Comparison of ENCODE assay signal across 10 cellular contexts in the genomic region with DNA sequence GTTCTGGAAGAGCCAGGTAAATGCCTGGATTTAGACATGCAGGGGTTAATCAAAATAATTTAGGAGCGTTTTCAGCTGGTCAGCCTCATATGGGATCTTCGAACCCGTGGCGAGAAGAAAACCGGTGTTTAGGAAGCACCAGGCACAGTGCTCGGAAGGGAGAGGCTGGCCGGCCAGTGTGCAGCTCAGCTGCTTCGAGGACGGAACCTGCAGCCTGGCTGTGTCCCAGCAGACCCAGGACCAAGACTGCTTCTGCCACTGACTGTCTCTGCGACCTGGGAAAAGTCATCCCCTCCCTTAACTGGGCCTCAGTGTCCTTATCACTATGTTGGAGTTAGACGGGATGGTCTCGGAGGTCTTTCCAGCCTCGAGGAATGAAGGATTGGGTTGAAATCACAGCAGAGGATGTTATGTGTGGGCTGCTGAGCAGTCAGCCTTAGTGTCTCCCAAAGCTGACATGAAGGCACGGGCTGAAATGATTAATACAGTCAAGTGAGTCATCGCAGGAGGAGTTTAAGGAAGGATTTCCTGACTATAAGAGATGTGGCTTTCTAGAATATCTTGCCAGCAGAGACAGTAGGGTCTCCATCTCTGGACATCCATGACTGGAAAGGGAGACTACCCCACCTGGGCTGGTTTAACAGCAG. TPM values are rescaled to one million over a fixed set of nuclear protein-coding genes. Genes with fewer than 3 reads are reported as not detected.
A peak's percentile ranks its signal among the peaks of the same experiment; 100 is the strongest.
DNase-seq lines count a peak whose midpoint lies in the region; ATAC-seq, FAIRE-seq and TF ChIP-seq lines count a peak whose summit lies in the region.
"Had no signal": no experiment of that assay in that cellular context is flagged by ENCODE, and none has a peak within 500 bp of the region (broad histone marks: within the 10 kb centered on the region; RNA-seq: fewer than 3 reads in every experiment).

No MANE protein-coding gene starts in this region.

- H3K4me1 ChIP-seq in K562 (replicated peaks in 1 of 2; ENCODE audit: control insufficient read depth in 2 of 2, insufficient read depth in 2 of 2, low read length in 2 of 2) (peaks cover 0 to 24% of the 10 kb centered on the region in 2 experiments; a peak in 3 of 5 replicates), left lung (peaks cover 5 to 10% of the 10 kb centered on the region in 2 donors)

- BruUV-seq in K562 (replicated peaks; lab: Mats Ljungman, UMichigan) = no TSS peak

- DNase-seq in AG10803 (ENCODE audit: low read depth) (peak; percentile 75), M059J (ENCODE audit: low read depth) (peak; percentile 83), K562 (ENCODE audit: extremely low read depth in 1 of 4, low spot score in 3 of 4) (peak in 1 of 4 experiments; percentile 23), left lung (no peak), NCI-H510A (lab: John Stamatoyannopoulos, UW) (no peak), NCI-H446 (lab: John Stamatoyannopoulos, UW) (no peak), NCI-H510A treated with DMSO at 0.1 percent for 48 hours (lab: John Stamatoyannopoulos, UW) (no peak)
- DNase-seq: activated CD4-positive, alpha-beta T cell treated with anti-CD3 and anti-CD28 coated beads for 1 hour had no signal

- H3K79me2 ChIP-seq in K562 (ENCODE audit: control insufficient read depth, insufficient read depth, low read length) = no peaks in the 10 kb centered on the region

- FAIRE-seq in K562 (lab: Jason Lieb, UNC) = peak; percentile 85

- CTCF ChIA-PET in K562 (lab: Yijun Ruan, JAX; ENCODE audit: low intra/inter-chr PET ratio) = no interaction called here

- no peak for TF ChIP-seq POLR2A in K562 (conservative IDR thresholded peaks at IDR 0.05)

- H3K4me3 ChIP-seq in AG10803 (ENCODE audit: low read length) = no peak overlapping the region
- H3K4me3 ChIP-seq in K562 = no peak overlapping the region
- no peak overlapping the region for H3K4me3 ChIP-seq in left lung

- TF ChIP-seq CTCF in AG10803 (conservative IDR thresholded peaks at IDR 0.05; ENCODE audit: low read length) (no peak), K562 (IDR thresholded peaks at IDR 0.05 in 2 of 3, conservative IDR thresholded peaks at IDR 0.05 in 1 of 3; ENCODE audit: insufficient read depth in 2 of 3, low read depth in 1 of 3, low read length in 3 of 3) (no peak), left lung (IDR thresholded peaks at IDR 0.05) (no peak)

- H2AFZ ChIP-seq in K562 (ENCODE audit: low read depth, low read length) = no peak overlapping the region

- TF ChIP-seq EP300 in K562 (IDR thresholded peaks at IDR 0.05; ENCODE audit: low read length) = no peak

- ATAC-seq in K562 (peak; percentile 19; the same call in 1 of the 3 replicates), left lung (peak; percentile 66), HG03135 (IDR thresholded peaks at IDR 0.05; ENCODE audit: unreplicated experiment) (no peak)

- H3K27ac ChIP-seq in K562 (ENCODE audit: extremely low read depth, low read depth, low read length) (no peak overlapping the region), left lung (no peak overlapping the region)

- H3K9ac ChIP-seq in K562 (ENCODE audit: insufficient read depth in 1 of 2, low read depth in 2 of 2, low read length in 2 of 2) = peak overlapping the region in 1 of 2 experiments; percentile 43; a peak in 2 of 4 replicates

- peaks cover 33% of the 10 kb centered on the region for H4K20me1 ChIP-seq in K562 (replicated peaks; ENCODE audit: control insufficient read depth, insufficient read depth, low read length)

- intact Hi-C loops in K562 (cut with micrococcal nuclease) = no loop called here
- intact Hi-C loops in left lung (cut with DNase I) = no loop called here

- in situ Hi-C loops in K562 (cut with MboI) = no loop called here

- H3K9me1 ChIP-seq in K562 (ENCODE audit: control insufficient read depth, insufficient read depth, low read length) = peaks cover 2% of the 10 kb centered on the region

- H3K27me3 ChIP-seq in K562 (ENCODE audit: control insufficient read depth in 2 of 2, insufficient read depth in 2 of 2, low read length in 2 of 2) = peaks cover 72 to 91% of the 10 kb centered on the region in 2 experiments
- H3K27me3 ChIP-seq in left lung = peaks cover 0 to 18% of the 10 kb centered on the region in 2 donors

- no peak for TF ChIP-seq RAD21 in K562 (CRISPR knock-in tag; conservative IDR thresholded peaks at IDR 0.05 in 1 of 2, IDR thresholded peaks at IDR 0.05 in 1 of 2)

- WGBS in K562 (ENCODE audit: insufficient coverage, low coverage, missing lambda C conversion rate) = under 1% methylated on average over 15 of the region's 15 CpGs

- no peak overlapping the region for H3K4me2 ChIP-seq in K562 (ENCODE audit: insufficient read depth, low read length)

- H3K9me3 ChIP-seq in K562 (replicated peaks; ENCODE audit: control insufficient read depth, insufficient read depth, low read depth, low read length) (no peaks in the 10 kb centered on the region), left lung (no peaks in the 10 kb centered on the region)

- H3K36me3 ChIP-seq in K562 (ENCODE audit: control insufficient read depth, insufficient read depth, low read length) (no peaks in the 10 kb centered on the region), left lung (no peaks in the 10 kb centered on the region)

- POLR2A ChIA-PET in K562 (lab: Yijun Ruan, JAX) = interaction anchor here (0.8 kb wide), 1 partner anchor 20 kb away, joined by 3 read pairs; no protein-coding TSS in a partner anchor

TF ChIP-seq in K562, 482 proteins besides CTCF, POLR2A, EP300 and RAD21 (continues in another document):
- TF ChIP-seq JUN (IDR thresholded peaks at IDR 0.05; ENCODE audit: borderline replicate concordance, low read depth, low read length) (peak; percentile 62; the same call in 1 of the 2 replicates), JUN (CRISPR knock-in tag; IDR thresholded peaks at IDR 0.05; ENCODE audit: borderline replicate concordance) (no peak)

RNA-seq across cellular contexts. Expression of gene PPFIA4, which starts 20.8 kb away (rescaled TPM):
- total RNA-seq in M059J (2014; rRNA removed; shearing (Covaris generic)) = 2.5 and 12.1 TPM in 2 replicates
- 88.7 and 176 TPM in 2 replicates for total RNA-seq in K562 (2011; cell fraction: chromatin; rRNA removed; ENCODE audit: low replicate concordance)
- 60.7 and 63.9 TPM in 2 replicates for total RNA-seq in K562 (2011; cell fraction: nucleolus; rRNA removed)
- 62.3 and 64.9 TPM in 2 replicates for total RNA-seq in K562 (2011; cell fraction: nucleoplasm; rRNA removed)
- total RNA-seq in K562 (2014; rRNA removed) (0.94 and 1.00 TPM in 2 replicates), K562 (2014; rRNA removed; fragmentation: Illumina TruSeq; extraction: Trizol) (0.22 and 0.36 TPM in 2 replicates), K562 (2015; rRNA removed; fragmentation: Illumina TruSeq; extraction: Trizol) (0.43 and 0.60 TPM in 2 replicates), K562 (2021) (1.9 and 2.0 TPM in 2 replicates), left lung (1 to 10 TPM; 1.3 to 2.1 TPM)
- polyA plus RNA-seq in K562 (2011; rRNA removed) (12.0 and 15.5 TPM in 2 replicates), K562 (2014; fragmentation: Illumina TruSeq; extraction: Trizol) (0.69 and 0.70 TPM in 2 replicates), K562 (2014; fragmentation: Nextera tagmentation; extraction: Ambion mirVana) (under 1 TPM; 0.07 to 0.08 TPM), K562 (2014; rRNA removed) (1.2 and 5.3 TPM in 2 replicates)
- 4.9 and 6.3 TPM in 2 replicates for polyA plus RNA-seq in K562 (2011; cell fraction: cytosol; rRNA removed)
- 133 and 139 TPM in 2 replicates for polyA plus RNA-seq in K562 (2011; cell fraction: nucleus; rRNA removed)
- 3.8 and 4.7 TPM in 2 replicates for polyA plus RNA-seq in K562 (2012)
- polyA minus RNA-seq in K562 (2011; rRNA and poly(A)+ RNA removed) = 5.5 and 9.7 TPM in 2 replicates
- polyA minus RNA-seq in K562 (2011; cell fraction: cytosol; rRNA and poly(A)+ RNA removed) = 5.2 and 6.8 TPM in 2 replicates
- 32.0 and 45.5 TPM in 2 replicates for polyA minus RNA-seq in K562 (2011; cell fraction: nucleus; rRNA and poly(A)+ RNA removed)

RNA-seq across cellular contexts. Expression of gene MYOG, which starts 38.7 kb away (rescaled TPM):
- total RNA-seq in M059J (2014; rRNA removed; shearing (Covaris generic)) = not detected in 2 replicates
- total RNA-seq in K562 (2011; cell fraction: chromatin; rRNA removed; ENCODE audit: low replicate concordance) = not detected in 2 replicates
- total RNA-seq in K562 (2011; cell fraction: nucleolus; rRNA removed) = not detected in 2 replicates
- not detected in 2 replicates for total RNA-seq in K562 (2011; cell fraction: nucleoplasm; rRNA removed)
- not detected in 2 replicates for total RNA-seq in K562 (2014; rRNA removed)
- total RNA-seq in K562 (2014; rRNA removed; fragmentation: Illumina TruSeq; extraction: Trizol) = not detected in 2 replicates
- not detected in 2 replicates for total RNA-seq in K562 (2015; rRNA removed; fragmentation: Illumina TruSeq; extraction: Trizol)
- not detected in 2 replicates for total RNA-seq in K562 (2021)
- polyA plus RNA-seq in K562 (2011; rRNA removed) = not detected in 2 replicates
- not detected in 2 replicates for polyA plus RNA-seq in K562 (2011; cell fraction: cytosol; rRNA removed)
- not detected in 2 replicates for polyA plus RNA-seq in K562 (2011; cell fraction: nucleus; rRNA removed)
- not detected in 2 replicates for polyA plus RNA-seq in K562 (2012)
- not detected in 2 replicates for polyA plus RNA-seq in K562 (2014; fragmentation: Illumina TruSeq; extraction: Trizol)
- polyA plus RNA-seq in K562 (2014; fragmentation: Nextera tagmentation; extraction: Ambion mirVana) = not detected
- not detected in 2 replicates for polyA plus RNA-seq in K562 (2014; rRNA removed)
- not detected in 2 replicates for polyA minus RNA-seq in K562 (2011; rRNA and poly(A)+ RNA removed)
- not detected in 2 replicates for polyA minus RNA-seq in K562 (2011; cell fraction: cytosol; rRNA and poly(A)+ RNA removed)
- not detected in 2 replicates for polyA minus RNA-seq in K562 (2011; cell fraction: nucleus; rRNA and poly(A)+ RNA removed)
- total RNA-seq in left lung = not detected
- total RNA-seq: occipital lobe had no signal

RNA-seq across cellular contexts. Expression of gene TMEM183A, which starts 39.9 kb away (rescaled TPM):
- total RNA-seq in M059J (2014; rRNA removed; shearing (Covaris generic)) = 84.6 and 99.6 TPM in 2 replicates
- 131 and 149 TPM in 2 replicates for total RNA-seq in K562 (2011; cell fraction: chromatin; rRNA removed; ENCODE audit: low replicate concordance)
- 80.0 and 91.2 TPM in 2 replicates for total RNA-seq in K562 (2011; cell fraction: nucleolus; rRNA removed)
- 117 and 162 TPM in 2 replicates for total RNA-seq in K562 (2011; cell fraction: nucleoplasm; rRNA removed)
- total RNA-seq in K562 (2014; rRNA removed) (119 and 136 TPM in 2 replicates), K562 (2014; rRNA removed; fragmentation: Illumina TruSeq; extraction: Trizol) (127 and 136 TPM in 2 replicates), K562 (2015; rRNA removed; fragmentation: Illumina TruSeq; extraction: Trizol) (114 TPM in 2 replicates), K562 (2021) (124 and 143 TPM in 2 replicates), left lung (10 to 100 TPM; 54.0 to 70.9 TPM)
- polyA plus RNA-seq in K562 (2011; rRNA removed) (166 and 180 TPM in 2 replicates), K562 (2014; fragmentation: Illumina TruSeq; extraction: Trizol) (144 and 190 TPM in 2 replicates), K562 (2014; fragmentation: Nextera tagmentation; extraction: Ambion mirVana) (10 to 100 TPM; 23.4 to 31.8 TPM), K562 (2014; rRNA removed) (124 and 139 TPM in 2 replicates)
- 195 and 277 TPM in 2 replicates for polyA plus RNA-seq in K562 (2011; cell fraction: cytosol; rRNA removed)
- polyA plus RNA-seq in K562 (2011; cell fraction: nucleus; rRNA removed) = 226 and 265 TPM in 2 replicates
- polyA plus RNA-seq in K562 (2012) = 81.2 and 82.1 TPM in 2 replicates
- 195 and 208 TPM in 2 replicates for polyA minus RNA-seq in K562 (2011; rRNA and poly(A)+ RNA removed)
- 63.5 and 86.2 TPM in 2 replicates for polyA minus RNA-seq in K562 (2011; cell fraction: cytosol; rRNA and poly(A)+ RNA removed)
- 54.9 and 85.7 TPM in 2 replicates for polyA minus RNA-seq in K562 (2011; cell fraction: nucleus; rRNA and poly(A)+ RNA removed)

Comparison
In these comparisons a context has a peak if more than half of its experiments do, and no peak if none do; other contexts are left out.
1. DNase-seq: peak in AG10803 (single experiment) and M059J (single experiment); none in left lung (0 of 2), NCI-H510A (single experiment), NCI-H446 (0 of 2) and NCI-H510A treated with DMSO at 0.1 percent for 48 hours (single experiment).